Comparison of ENCODE assay signal across 16 cellular contexts in the genomic region with DNA sequence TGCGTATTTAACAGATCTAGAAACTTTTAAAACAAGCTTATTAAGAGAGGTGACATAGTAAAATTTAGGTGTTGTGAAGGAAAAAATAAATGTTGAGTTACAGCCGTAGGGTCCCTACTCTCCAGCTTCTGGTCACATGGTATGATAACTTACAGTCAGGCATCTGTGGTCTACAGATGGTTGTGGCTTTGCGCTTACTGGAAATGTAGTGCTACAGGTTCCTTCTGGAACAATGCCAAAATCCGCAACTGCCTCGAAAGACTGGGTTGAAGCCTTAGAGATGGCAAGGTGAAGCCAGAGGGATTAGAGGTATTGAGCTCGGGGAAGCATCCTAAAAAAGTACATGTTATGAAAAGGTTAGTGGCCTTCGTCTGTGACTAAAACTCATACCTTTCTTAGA.
DNase-seq lines count a peak whose midpoint lies in the region; ATAC-seq and TF ChIP-seq lines count a peak whose summit lies in the region.
"Had no signal": no experiment of that assay in that cellular context is flagged by ENCODE, and none has a peak within 500 bp of the region (broad histone marks: within the 10 kb centered on the region; RNA-seq: fewer than 3 reads in every experiment).

No MANE protein-coding gene starts in this region.

- ATAC-seq in GM23338: no peak
- ATAC-seq in CD4-positive, alpha-beta T cell (ENCODE audit: poor library complexity): no peak

- H3K27me3 Mint-ChIP-seq in GM23338 (ENCODE audit: insufficient read depth, low read depth, poor library complexity): no peaks in the 10 kb centered on the region
- no peaks in the 10 kb centered on the region for H3K27me3 Mint-ChIP-seq in CD4-positive, alpha-beta T cell
- H3K27me3 Mint-ChIP-seq: CD8-positive, alpha-beta memory T cell had no signal

- intact Hi-C loops in CD4-positive, alpha-beta T cell (cut with DNase I, micrococcal nuclease): no loop called here

- no peak overlapping the region for H3K27ac Mint-ChIP-seq in GM23338
- H3K27ac Mint-ChIP-seq in CD4-positive, alpha-beta T cell: no peak overlapping the region
- H3K27ac Mint-ChIP-seq: CD8-positive, alpha-beta memory T cell had no signal

- H4K20me1 ChIP-seq in GM23338 (replicated peaks; ENCODE audit: insufficient read depth): no peaks in the 10 kb centered on the region; the same call in 1 of the 2 replicates

- POLR2A ChIA-PET in CD4-positive, alpha-beta T cell (lab: Charles Lee): no interaction called here

- peaks cover 3% of the 10 kb centered on the region; the same call in 1 of the 3 replicates for H3K36me3 Mint-ChIP-seq in GM23338 (ENCODE audit: low read depth)
- no peaks in the 10 kb centered on the region for H3K36me3 Mint-ChIP-seq in CD4-positive, alpha-beta T cell (ENCODE audit: low read depth)
- H3K36me3 Mint-ChIP-seq: CD8-positive, alpha-beta memory T cell had no signal

- no peaks in the 10 kb centered on the region for H3K9me2 ChIP-seq in GM23338 (ENCODE audit: insufficient read depth)

- H3F3A ChIP-seq in GM23338 (replicated peaks; ENCODE audit: low read depth): no peaks in the 10 kb centered on the region

- no peaks in the 10 kb centered on the region for H3K9me3 ChIP-seq in CD4-positive, alpha-beta T cell (ENCODE audit: control insufficient read depth, low read length)
- H3K9me3 ChIP-seq: BE2C had no signal

- H3K79me2 ChIP-seq in GM23338 (replicated peaks; ENCODE audit: insufficient read depth): no peaks in the 10 kb centered on the region

- H2AFZ ChIP-seq in GM23338: peak overlapping the region; percentile 61; the same call in 1 of the 2 replicates

- peaks cover 5% of the 10 kb centered on the region; the same call in 2 of the 3 replicates for H3K9me3 Mint-ChIP-seq in GM23338
- H3K9me3 Mint-ChIP-seq in CD4-positive, alpha-beta T cell: no peaks in the 10 kb centered on the region
- H3K9me3 Mint-ChIP-seq: CD8-positive, alpha-beta memory T cell had no signal

- no peaks in the 10 kb centered on the region for H3K4me1 Mint-ChIP-seq in GM23338
- no peaks in the 10 kb centered on the region for H3K4me1 Mint-ChIP-seq in CD4-positive, alpha-beta T cell (ENCODE audit: low read depth)
- H3K4me1 Mint-ChIP-seq: CD8-positive, alpha-beta memory T cell had no signal

- no peaks in the 10 kb centered on the region for H3K27me3 ChIP-seq in GM23338 (ENCODE audit: insufficient read depth)
- no peaks in the 10 kb centered on the region for H3K27me3 ChIP-seq in CD4-positive, alpha-beta T cell (ENCODE audit: control insufficient read depth, insufficient read depth, low read length)
- H3K27me3 ChIP-seq: BE2C had no signal

- CTCF ChIA-PET in CD4-positive, alpha-beta T cell (lab: Charles Lee): no interaction called here

- no peak for DNase-seq in GM23338 (ENCODE audit: low spot score)
- DNase-seq in KG1 (lab: John Stamatoyannopoulos, UW): peak; percentile 33
- DNase-seq in NCI-H82 treated with DMSO at 0.1 percent for 48 hours (lab: John Stamatoyannopoulos, UW; ENCODE audit: unreplicated experiment): peak; percentile 94
- peak; percentile 1 for DNase-seq in fibroblast of villous mesenchyme (ENCODE audit: low read depth)
- no peak for DNase-seq in CD4-positive, alpha-beta T cell
- DNase-seq in activated CD4-positive, alpha-beta T cell treated with anti-CD3 and anti-CD28 coated beads for 48 hours: no peak
- DNase-seq in GOT3 (lab: John Stamatoyannopoulos, UW): no peak
- DNase-seq: BE2C; CD8-positive, alpha-beta memory T cell; Karpas-422; MM.1S; NCI-H1105 treated with DMSO at 0.1 percent for 48 hours; NCI-H2029; NK-92 treated with Interleukin-12 subunit alpha and Interleukin-12 subunit beta, amount 100 ng/mL, for 24 hours; T-helper 9 cell had no signal

- H3K4me3 ChIP-seq in GM23338: no peak overlapping the region
- H3K4me3 ChIP-seq in fibroblast of villous mesenchyme (ENCODE audit: low read depth, low read length): no peak overlapping the region

- no peaks in the 10 kb centered on the region for H3K36me3 ChIP-seq in GM23338 (ENCODE audit: insufficient read depth)
- H3K36me3 ChIP-seq: BE2C had no signal

- no peaks in the 10 kb centered on the region for H3K4me1 ChIP-seq in GM23338 (ENCODE audit: insufficient read depth)
- H3K4me1 ChIP-seq: BE2C had no signal

- H3K4me2 ChIP-seq in GM23338: no peak overlapping the region

- H3K27ac ChIP-seq in GM23338 (ENCODE audit: low read depth): no peak overlapping the region
- no peak overlapping the region for H3K27ac ChIP-seq in CD4-positive, alpha-beta T cell (ENCODE audit: low read depth, low read length)
- H3K27ac ChIP-seq: HL-60 had no signal

- TF ChIP-seq CTCF in GM23338 (conservative IDR thresholded peaks at IDR 0.05; ENCODE audit: low read depth in 2 of 2): no peak
- TF ChIP-seq CTCF in fibroblast of villous mesenchyme (IDR thresholded peaks at IDR 0.05; ENCODE audit: insufficient read depth, low read depth, low read length): no peak
- TF ChIP-seq CTCF in CD4-positive, alpha-beta T cell (IDR thresholded peaks at IDR 0.05): no peak

- no peak overlapping the region for H3K4me3 Mint-ChIP-seq in GM23338
- H3K4me3 Mint-ChIP-seq in CD4-positive, alpha-beta T cell: no peak overlapping the region
- H3K4me3 Mint-ChIP-seq: CD8-positive, alpha-beta memory T cell had no signal

TF ChIP-seq in GM23338, 12 proteins besides CTCF, POLR2A, EP300 and RAD21 (continues in another document):
- TF ChIP-seq EZH2 (IDR thresholded peaks at IDR 0.05; ENCODE audit: low read depth, unreplicated experiment): no peak
- TF ChIP-seq, protein P1, sequence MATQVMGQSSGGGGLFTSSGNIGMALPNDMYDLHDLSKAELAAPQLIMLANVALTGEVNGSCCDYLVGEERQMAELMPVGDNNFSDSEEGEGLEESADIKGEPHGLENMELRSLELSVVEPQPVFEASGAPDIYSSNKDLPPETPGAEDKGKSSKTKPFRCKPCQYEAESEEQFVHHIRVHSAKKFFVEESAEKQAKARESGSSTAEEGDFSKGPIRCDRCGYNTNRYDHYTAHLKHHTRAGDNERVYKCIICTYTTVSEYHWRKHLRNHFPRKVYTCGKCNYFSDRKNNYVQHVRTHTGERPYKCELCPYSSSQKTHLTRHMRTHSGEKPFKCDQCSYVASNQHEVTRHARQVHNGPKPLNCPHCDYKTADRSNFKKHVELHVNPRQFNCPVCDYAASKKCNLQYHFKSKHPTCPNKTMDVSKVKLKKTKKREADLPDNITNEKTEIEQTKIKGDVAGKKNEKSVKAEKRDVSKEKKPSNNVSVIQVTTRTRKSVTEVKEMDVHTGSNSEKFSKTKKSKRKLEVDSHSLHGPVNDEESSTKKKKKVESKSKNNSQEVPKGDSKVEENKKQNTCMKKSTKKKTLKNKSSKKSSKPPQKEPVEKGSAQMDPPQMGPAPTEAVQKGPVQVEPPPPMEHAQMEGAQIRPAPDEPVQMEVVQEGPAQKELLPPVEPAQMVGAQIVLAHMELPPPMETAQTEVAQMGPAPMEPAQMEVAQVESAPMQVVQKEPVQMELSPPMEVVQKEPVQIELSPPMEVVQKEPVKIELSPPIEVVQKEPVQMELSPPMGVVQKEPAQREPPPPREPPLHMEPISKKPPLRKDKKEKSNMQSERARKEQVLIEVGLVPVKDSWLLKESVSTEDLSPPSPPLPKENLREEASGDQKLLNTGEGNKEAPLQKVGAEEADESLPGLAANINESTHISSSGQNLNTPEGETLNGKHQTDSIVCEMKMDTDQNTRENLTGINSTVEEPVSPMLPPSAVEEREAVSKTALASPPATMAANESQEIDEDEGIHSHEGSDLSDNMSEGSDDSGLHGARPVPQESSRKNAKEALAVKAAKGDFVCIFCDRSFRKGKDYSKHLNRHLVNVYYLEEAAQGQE (IDR thresholded peaks at IDR 0.05; ENCODE audit: unreplicated experiment): no peak

Comparison
In these comparisons a context has a peak if more than half of its experiments do, and no peak if none do; other contexts are left out.
1. DNase-seq: peak in KG1 (single experiment), NCI-H82 treated with DMSO at 0.1 percent for 48 hours (single experiment) and fibroblast of villous mesenchyme (single experiment); none in GM23338 (single experiment), CD4-positive, alpha-beta T cell (0 of 10), activated CD4-positive, alpha-beta T cell treated with anti-CD3 and anti-CD28 coated beads for 48 hours (single experiment) and GOT3 (single experiment).